In genomic region chr3:170357920-170358854, GRCh38 we compare ENCODE assay signal across 8 cellular contexts. TPM values are rescaled to one million over a fixed set of nuclear protein-coding genes. Genes with fewer than 3 reads are reported as not detected.
DNase-seq lines count a peak whose midpoint lies in the region; ATAC-seq, FAIRE-seq and TF ChIP-seq lines count a peak whose summit lies in the region.

No MANE protein-coding gene starts in this region.

- peak; percentile 3 for ATAC-seq in WTC11
- no peak for ATAC-seq in GM19467 (IDR thresholded peaks at IDR 0.05; ENCODE audit: unreplicated experiment)

- H3K36me3 ChIP-seq in bronchial epithelial cell (ENCODE audit: control insufficient read depth, insufficient read depth, low read length) = no peaks in the 10 kb centered on the region
- peaks cover 3 to 10% of the 10 kb centered on the region in 2 experiments for H3K36me3 ChIP-seq in keratinocyte (ENCODE audit: control insufficient read depth in 2 of 2, extremely low read depth in 1 of 2, insufficient read depth in 2 of 2, low read length in 2 of 2)

- H3K4me3 ChIP-seq in bronchial epithelial cell (ENCODE audit: low read depth, low read length) = peak overlapping the region; percentile 88
- H3K4me3 ChIP-seq in keratinocyte (ENCODE audit: control insufficient read depth in 2 of 3, extremely low read depth in 1 of 3, insufficient read depth in 2 of 3, low read depth in 1 of 3, low read length in 3 of 3) = peak overlapping the region; percentile 80 to 94 (median 91)

- DNase-seq in ELF-1 (ENCODE audit: low read depth, low spot score) (peak; percentile 65), H4 (ENCODE audit: low spot score) (peak; percentile 70), NAMALWA (ENCODE audit: low spot score) (peak; percentile 69), WTC11 (ENCODE audit: low spot score) (peak; percentile 73), bronchial epithelial cell (ENCODE audit: low read depth) (peak; percentile 50), keratinocyte (ENCODE audit: low read depth, low spot score) (no peak)
- peak; percentile 64 to 73 for DNase-seq in stimulated activated CD4-positive, alpha-beta T cell treated with anti-CD3 and anti-CD28 coated beads, Interleukin-15, amount 100 ng/mL, for 1 hour (ENCODE audit: low read depth in 1 of 2, low spot score in 1 of 2)

- H3K27me3 Mint-ChIP-seq in WTC11 (ENCODE audit: low read depth) = no peaks in the 10 kb centered on the region

- no peak for FAIRE-seq in bronchial epithelial cell (lab: Jason Lieb, UNC)
- FAIRE-seq in keratinocyte (lab: Jason Lieb, UNC) = no peak

- peaks cover 14% of the 10 kb centered on the region for H3K4me1 ChIP-seq in keratinocyte (ENCODE audit: control insufficient read depth, extremely low read depth, insufficient read depth, low read length)

- peaks cover 45% of the 10 kb centered on the region for H3K79me2 ChIP-seq in keratinocyte (ENCODE audit: control insufficient read depth, insufficient read depth, low read length)

- TF ChIP-seq CTCF in WTC11 (IDR thresholded peaks at IDR 0.05) = no peak
- TF ChIP-seq CTCF in bronchial epithelial cell (IDR thresholded peaks at IDR 0.05; ENCODE audit: insufficient read depth, low read length, severe bottlenecking) = peak; percentile 66
- TF ChIP-seq CTCF in keratinocyte (optimal IDR thresholded peaks at IDR 0.05 in 1 of 3, IDR thresholded peaks at IDR 0.05 in 1 of 3, conservative IDR thresholded peaks at IDR 0.05 in 1 of 3; ENCODE audit: extremely low read depth in 1 of 3, insufficient read depth in 2 of 3, low read length in 3 of 3) = peak in 2 of 3 experiments; percentile 59 to 71

- peak overlapping the region; percentile 76 for H3K4me2 ChIP-seq in keratinocyte (ENCODE audit: control insufficient read depth, extremely low read depth, insufficient read depth, low read depth, low read length)

- peak overlapping the region; percentile 94 for H3K4me3 Mint-ChIP-seq in WTC11

- CTCF ChIA-PET in WTC11 (lab: Charles Lee) = interaction anchor here (1.0 to 2.9 kb wide), 4 partner anchors 35 to 56 kb away, joined by 3 to 19 read pairs (median 4); no protein-coding TSS in a partner anchor

- H3K4me1 Mint-ChIP-seq in WTC11 = peaks cover 60% of the 10 kb centered on the region

- H3K9ac ChIP-seq in keratinocyte (ENCODE audit: control insufficient read depth, extremely low read depth, insufficient read depth, low read length) = peak overlapping the region; percentile 86

- POLR2A ChIA-PET in WTC11 (lab: Charles Lee) = no interaction called here

- dilution Hi-C loops in keratinocyte (cut with MboI; ENCODE audit: extremely low pct_ligation_motif_present, low sequenced_read_pairs) = no loop called here

- no peaks in the 10 kb centered on the region for H3K27me3 ChIP-seq in bronchial epithelial cell (ENCODE audit: control insufficient read depth, insufficient read depth, low read length)
- H3K27me3 ChIP-seq in keratinocyte (ENCODE audit: control insufficient read depth, extremely low read depth, insufficient read depth, low read length) = no peaks in the 10 kb centered on the region

- H3K9me3 Mint-ChIP-seq in WTC11 = no peaks in the 10 kb centered on the region

- no peaks in the 10 kb centered on the region for H4K20me1 ChIP-seq in keratinocyte (ENCODE audit: control insufficient read depth, extremely low read depth, insufficient read depth, low read length)

- no peaks in the 10 kb centered on the region for H3K9me1 ChIP-seq in keratinocyte (ENCODE audit: control insufficient read depth, extremely low read depth, insufficient read depth, low read length)

- H2AFZ ChIP-seq in keratinocyte (ENCODE audit: control insufficient read depth, low read length) = peak overlapping the region; percentile 66

- H3K27ac Mint-ChIP-seq in WTC11 = peak overlapping the region; percentile 93

- peaks cover 44% of the 10 kb centered on the region for H3K36me3 Mint-ChIP-seq in WTC11

- H3K9me3 ChIP-seq in keratinocyte (ENCODE audit: control insufficient read depth, low read depth, low read length) = no peaks in the 10 kb centered on the region

- H3K27ac ChIP-seq in keratinocyte (ENCODE audit: control insufficient read depth, insufficient read depth, low read length) = peak overlapping the region; percentile 77

TF ChIP-seq in WTC11, 78 proteins besides CTCF, POLR2A, EP300 and RAD21 (continues in another document):
- TF ChIP-seq MXD4 (CRISPR knock-in tag; IDR thresholded peaks at IDR 0.05; ENCODE audit: borderline replicate concordance) (no peak), KAT7 (CRISPR knock-in tag; IDR thresholded peaks at IDR 0.05; ENCODE audit: borderline replicate concordance) (0 out of 2 replicates have a peak, but pooled peaks have one; percentile 29), CREM (CRISPR knock-in tag; IDR thresholded peaks at IDR 0.05) (no peak), HMGXB4 (CRISPR knock-in tag; IDR thresholded peaks at IDR 0.05) (peak; percentile 81; the same call in 1 of the 2 replicates), MYBL2 (CRISPR knock-in tag; IDR thresholded peaks at IDR 0.05) (0 out of 2 replicates have a peak, but pooled peaks have one; percentile 22), GTF2I (CRISPR knock-in tag; conservative IDR thresholded peaks at IDR 0.05) (no peak), JAZF1 (CRISPR knock-in tag; IDR thresholded peaks at IDR 0.05) (no peak), TCF7 (CRISPR knock-in tag; IDR thresholded peaks at IDR 0.05; ENCODE audit: low read depth) (no peak), FOXP1 (CRISPR knock-in tag; IDR thresholded peaks at IDR 0.05; ENCODE audit: borderline replicate concordance) (peak; percentile 9; the same call in 1 of the 2 replicates), OVOL2 (CRISPR knock-in tag; IDR thresholded peaks at IDR 0.05; ENCODE audit: borderline replicate concordance) (no peak)
- TF ChIP-seq, protein P1, sequence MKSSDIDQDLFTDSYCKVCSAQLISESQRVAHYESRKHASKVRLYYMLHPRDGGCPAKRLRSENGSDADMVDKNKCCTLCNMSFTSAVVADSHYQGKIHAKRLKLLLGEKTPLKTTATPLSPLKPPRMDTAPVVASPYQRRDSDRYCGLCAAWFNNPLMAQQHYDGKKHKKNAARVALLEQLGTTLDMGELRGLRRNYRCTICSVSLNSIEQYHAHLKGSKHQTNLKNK (CRISPR knock-in tag; IDR thresholded peaks at IDR 0.05) = no peak
- TF ChIP-seq, protein P2, sequence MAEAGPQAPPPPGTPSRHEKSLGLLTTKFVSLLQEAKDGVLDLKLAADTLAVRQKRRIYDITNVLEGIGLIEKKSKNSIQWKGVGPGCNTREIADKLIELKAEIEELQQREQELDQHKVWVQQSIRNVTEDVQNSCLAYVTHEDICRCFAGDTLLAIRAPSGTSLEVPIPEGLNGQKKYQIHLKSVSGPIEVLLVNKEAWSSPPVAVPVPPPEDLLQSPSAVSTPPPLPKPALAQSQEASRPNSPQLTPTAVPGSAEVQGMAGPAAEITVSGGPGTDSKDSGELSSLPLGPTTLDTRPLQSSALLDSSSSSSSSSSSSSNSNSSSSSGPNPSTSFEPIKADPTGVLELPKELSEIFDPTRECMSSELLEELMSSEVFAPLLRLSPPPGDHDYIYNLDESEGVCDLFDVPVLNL (CRISPR knock-in tag; IDR thresholded peaks at IDR 0.05; ENCODE audit: borderline replicate concordance, low read depth) = no peak
- TF ChIP-seq, protein P3, sequence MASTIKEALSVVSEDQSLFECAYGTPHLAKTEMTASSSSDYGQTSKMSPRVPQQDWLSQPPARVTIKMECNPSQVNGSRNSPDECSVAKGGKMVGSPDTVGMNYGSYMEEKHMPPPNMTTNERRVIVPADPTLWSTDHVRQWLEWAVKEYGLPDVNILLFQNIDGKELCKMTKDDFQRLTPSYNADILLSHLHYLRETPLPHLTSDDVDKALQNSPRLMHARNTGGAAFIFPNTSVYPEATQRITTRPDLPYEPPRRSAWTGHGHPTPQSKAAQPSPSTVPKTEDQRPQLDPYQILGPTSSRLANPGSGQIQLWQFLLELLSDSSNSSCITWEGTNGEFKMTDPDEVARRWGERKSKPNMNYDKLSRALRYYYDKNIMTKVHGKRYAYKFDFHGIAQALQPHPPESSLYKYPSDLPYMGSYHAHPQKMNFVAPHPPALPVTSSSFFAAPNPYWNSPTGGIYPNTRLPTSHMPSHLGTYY (CRISPR knock-in tag; IDR thresholded peaks at IDR 0.05) = no peak
- TF ChIP-seq, protein P4, sequence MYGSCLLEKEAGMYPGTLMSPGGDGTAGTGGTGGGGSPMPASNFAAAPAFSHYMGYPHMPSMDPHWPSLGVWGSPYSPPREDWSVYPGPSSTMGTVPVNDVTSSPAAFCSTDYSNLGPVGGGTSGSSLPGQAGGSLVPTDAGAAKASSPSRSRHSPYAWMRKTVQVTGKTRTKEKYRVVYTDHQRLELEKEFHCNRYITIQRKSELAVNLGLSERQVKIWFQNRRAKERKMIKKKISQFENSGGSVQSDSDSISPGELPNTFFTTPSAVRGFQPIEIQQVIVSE (CRISPR knock-in tag; IDR thresholded peaks at IDR 0.05; ENCODE audit: borderline replicate concordance) = no peak

RNA-seq across cellular contexts. Expression of gene SKIL, which starts 0.7 kb away (rescaled TPM):
- 36.4 and 43.0 TPM in 2 replicates for total RNA-seq in H4 (2014; rRNA removed; shearing (Covaris generic))
- total RNA-seq in WTC11 (2021) (181 to 190 TPM (median 188 TPM) in 3 replicates), bronchial epithelial cell (40.8 and 41.9 TPM in 2 replicates)
- 10.6 to 13.7 TPM (median 11.0 TPM) in 3 replicates for polyA plus RNA-seq in keratinocyte
- 99.0 TPM for polyA plus RNA-seq in keratinocyte (2011; ENCODE audit: low read depth)
- polyA plus RNA-seq in keratinocyte (2011; cell fraction: cytosol; rRNA removed) = 5.0 and 9.2 TPM in 2 replicates
- 18.7 and 25.0 TPM in 2 replicates for polyA plus RNA-seq in keratinocyte (2011; cell fraction: nucleus; rRNA removed)
- 14.6 and 20.6 TPM in 2 replicates for polyA plus RNA-seq in keratinocyte (2012; ENCODE audit: low replicate concordance)
- 10.4 to 40.9 TPM (median 32.8 TPM) in 3 replicates for polyA minus RNA-seq in keratinocyte
- polyA minus RNA-seq in keratinocyte (2011; cell fraction: cytosol; rRNA and poly(A)+ RNA removed) = 23.8 TPM
- polyA minus RNA-seq in keratinocyte (2011; cell fraction: nucleus; rRNA and poly(A)+ RNA removed) = 34.2 and 55.8 TPM in 2 replicates
